ENCODE assay signal across 8 cellular contexts in genomic region chr5:72307968-72308852, GRCh38. TPM values are rescaled to one million over a fixed set of nuclear protein-coding genes. Genes with fewer than 3 reads are reported as not detected.
DNase-seq lines count a peak whose midpoint lies in the region; ATAC-seq and TF ChIP-seq lines count a peak whose summit lies in the region.

No MANE protein-coding gene starts in this region.

- H3K4me3 ChIP-seq in liver (ENCODE audit: low read depth in 1 of 3, low read length in 3 of 3), result peak overlapping the region; percentile 59 to 85 (median 76)

- 2% methylated on average over 76 of the region's 76 CpGs for WGBS in liver

- peak overlapping the region; percentile 88 for H3K27ac ChIP-seq in CD4-positive, alpha-beta T cell (ENCODE audit: low read depth, low read length)
- H3K27ac ChIP-seq in liver (ENCODE audit: low read depth in 1 of 2, low read length in 2 of 2), result peak overlapping the region; percentile 85 to 89

- CTCF ChIA-PET in CD4-positive, alpha-beta T cell (lab: Charles Lee), result interaction anchor here (0.7 to 3.0 kb wide), 9 partner anchors 9 to 177 kb away, joined by 3 to 75 read pairs (median 6); partner anchors contain the start of genes MRPS27 and PTCD2

- H3K9me3 ChIP-seq in CD4-positive, alpha-beta T cell (ENCODE audit: control insufficient read depth, low read length), result no peaks in the 10 kb centered on the region
- H3K9me3 ChIP-seq in liver (ENCODE audit: control insufficient read depth in 4 of 4, low read length in 3 of 4), result no peaks in the 10 kb centered on the region

- peaks cover 1 to 10% (median 3%) of the 10 kb centered on the region in 4 donors for H3K4me1 ChIP-seq in liver (ENCODE audit: control insufficient read depth in 4 of 4, insufficient read depth in 4 of 4, low read length in 3 of 4)

- no peaks in the 10 kb centered on the region for H3K27me3 Mint-ChIP-seq in CD4-positive, alpha-beta T cell

- intact Hi-C loops in CD4-positive, alpha-beta T cell (cut with DNase I, micrococcal nuclease), result loop anchor here (1.0 to 10.0 kb wide), 6 partner anchors 12 to 723 kb away; partner anchors contain the start of genes MRPS27 (in 2 of the 2), PTCD2 (in 2 of the 2) and MCCC2 (in 1 of the 2)

- peak; percentile 84 to 85 for TF ChIP-seq RAD21 in liver (IDR thresholded peaks at IDR 0.05)

- TF ChIP-seq CTCF in CD4-positive, alpha-beta T cell (IDR thresholded peaks at IDR 0.05), result peak; percentile 86
- peak; percentile 88 for TF ChIP-seq CTCF in liver (IDR thresholded peaks at IDR 0.05; ENCODE audit: low read depth, low read length, missing input control)

- peaks cover 45% of the 10 kb centered on the region for H3K36me3 Mint-ChIP-seq in CD4-positive, alpha-beta T cell (ENCODE audit: low read depth)

- POLR2A ChIA-PET in CD4-positive, alpha-beta T cell (lab: Charles Lee), result interaction anchor here (0.8 to 3.7 kb wide), 4 partner anchors 11 to 814 kb away, joined by 3 to 59 read pairs (median 6); partner anchors contain the start of genes MRPS27 and PTCD2

- H3K27ac Mint-ChIP-seq in CD4-positive, alpha-beta T cell, result peak overlapping the region; percentile 82

- H3K9ac ChIP-seq in liver (ENCODE audit: low read depth in 1 of 2, low read length in 2 of 2), result peak overlapping the region; percentile 30 to 80

- H3K27me3 ChIP-seq in CD4-positive, alpha-beta T cell (ENCODE audit: control insufficient read depth, insufficient read depth, low read length), result no peaks in the 10 kb centered on the region
- H3K27me3 ChIP-seq in liver (ENCODE audit: control insufficient read depth in 4 of 4, insufficient read depth in 4 of 4, low read length in 3 of 4), result no peaks in the 10 kb centered on the region

- H3K9me3 Mint-ChIP-seq in CD4-positive, alpha-beta T cell, result no peaks in the 10 kb centered on the region

- peaks cover 28% of the 10 kb centered on the region for H3K4me1 Mint-ChIP-seq in CD4-positive, alpha-beta T cell (ENCODE audit: low read depth)

- peaks cover 3 to 25% (median 12%) of the 10 kb centered on the region in 4 donors for H3K36me3 ChIP-seq in liver (ENCODE audit: control insufficient read depth in 4 of 4, insufficient read depth in 3 of 4, low read depth in 1 of 4, low read length in 3 of 4)

- peak; percentile 88 to 96 (median 92) for DNase-seq in CD4-positive, alpha-beta T cell
- DNase-seq in NCI-H69 (lab: John Stamatoyannopoulos, UW) (peak; percentile 99), dermis blood vessel endothelial cell (peak; percentile 99)
- peak; percentile 92 to 93 for DNase-seq in activated CD4-positive, alpha-beta T cell treated with anti-CD3 and anti-CD28 coated beads, Interleukin-2, amount 50 U/mL, for 4 hours
- DNase-seq in stimulated activated CD4-positive, alpha-beta T cell treated with anti-CD3 and anti-CD28 coated beads, Interleukin-4, amount 100 ng/mL, for 1 hour, result peak; percentile 95

- peak overlapping the region; percentile 93 for H3K4me3 Mint-ChIP-seq in CD4-positive, alpha-beta T cell

- ATAC-seq in CD4-positive, alpha-beta T cell (ENCODE audit: poor library complexity), result peak; percentile 96
- peak; percentile 92 for ATAC-seq in GM19395 (IDR thresholded peaks at IDR 0.05; ENCODE audit: unreplicated experiment)
- peak; percentile 77 for ATAC-seq in HG03558 (IDR thresholded peaks at IDR 0.05; ENCODE audit: extremely low read depth, unreplicated experiment)

TF ChIP-seq in liver, 16 proteins besides CTCF, POLR2A, EP300 and RAD21:
- TF ChIP-seq SP1 (IDR thresholded peaks at IDR 0.05) (peak; percentile 65), TAF1 (conservative IDR thresholded peaks at IDR 0.05) (peak; percentile 52), ZBTB33 (IDR thresholded peaks at IDR 0.05) (no peak), YY1 (IDR thresholded peaks at IDR 0.05) (peak; percentile 83)
- TF ChIP-seq, protein P1, sequence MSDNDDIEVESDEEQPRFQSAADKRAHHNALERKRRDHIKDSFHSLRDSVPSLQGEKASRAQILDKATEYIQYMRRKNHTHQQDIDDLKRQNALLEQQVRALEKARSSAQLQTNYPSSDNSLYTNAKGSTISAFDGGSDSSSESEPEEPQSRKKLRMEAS (IDR thresholded peaks at IDR 0.05), result peak; percentile 7
- TF ChIP-seq, protein P2, sequence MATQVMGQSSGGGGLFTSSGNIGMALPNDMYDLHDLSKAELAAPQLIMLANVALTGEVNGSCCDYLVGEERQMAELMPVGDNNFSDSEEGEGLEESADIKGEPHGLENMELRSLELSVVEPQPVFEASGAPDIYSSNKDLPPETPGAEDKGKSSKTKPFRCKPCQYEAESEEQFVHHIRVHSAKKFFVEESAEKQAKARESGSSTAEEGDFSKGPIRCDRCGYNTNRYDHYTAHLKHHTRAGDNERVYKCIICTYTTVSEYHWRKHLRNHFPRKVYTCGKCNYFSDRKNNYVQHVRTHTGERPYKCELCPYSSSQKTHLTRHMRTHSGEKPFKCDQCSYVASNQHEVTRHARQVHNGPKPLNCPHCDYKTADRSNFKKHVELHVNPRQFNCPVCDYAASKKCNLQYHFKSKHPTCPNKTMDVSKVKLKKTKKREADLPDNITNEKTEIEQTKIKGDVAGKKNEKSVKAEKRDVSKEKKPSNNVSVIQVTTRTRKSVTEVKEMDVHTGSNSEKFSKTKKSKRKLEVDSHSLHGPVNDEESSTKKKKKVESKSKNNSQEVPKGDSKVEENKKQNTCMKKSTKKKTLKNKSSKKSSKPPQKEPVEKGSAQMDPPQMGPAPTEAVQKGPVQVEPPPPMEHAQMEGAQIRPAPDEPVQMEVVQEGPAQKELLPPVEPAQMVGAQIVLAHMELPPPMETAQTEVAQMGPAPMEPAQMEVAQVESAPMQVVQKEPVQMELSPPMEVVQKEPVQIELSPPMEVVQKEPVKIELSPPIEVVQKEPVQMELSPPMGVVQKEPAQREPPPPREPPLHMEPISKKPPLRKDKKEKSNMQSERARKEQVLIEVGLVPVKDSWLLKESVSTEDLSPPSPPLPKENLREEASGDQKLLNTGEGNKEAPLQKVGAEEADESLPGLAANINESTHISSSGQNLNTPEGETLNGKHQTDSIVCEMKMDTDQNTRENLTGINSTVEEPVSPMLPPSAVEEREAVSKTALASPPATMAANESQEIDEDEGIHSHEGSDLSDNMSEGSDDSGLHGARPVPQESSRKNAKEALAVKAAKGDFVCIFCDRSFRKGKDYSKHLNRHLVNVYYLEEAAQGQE (IDR thresholded peaks at IDR 0.05), result peak; percentile 80

RNA-seq across cellular contexts. Expression of gene MRPS27, which starts 11.8 kb away (rescaled TPM):
- 10 to 100 TPM; 25.0 to 26.1 TPM for total RNA-seq in CD4-positive, alpha-beta T cell
- total RNA-seq in dermis blood vessel endothelial cell (75.6 and 91.2 TPM in 2 replicates), liver (10 to 100 TPM; 38.3 to 38.7 TPM)
- 10 to 100 TPM; 17.6 to 31.5 TPM for polyA plus RNA-seq in liver

RNA-seq across cellular contexts. Expression of gene PTCD2, which starts 12.0 kb away (rescaled TPM):
- total RNA-seq in CD4-positive, alpha-beta T cell, result 1 to 10 TPM; 2.9 to 3.3 TPM
- total RNA-seq in dermis blood vessel endothelial cell, result 3.9 and 6.0 TPM in 2 replicates
- 1 to 10 TPM; 5.5 to 5.9 TPM for total RNA-seq in liver
- 1 to 10 TPM; 4.4 to 4.9 TPM for polyA plus RNA-seq in liver

Comparison
In these comparisons a context has a peak if more than half of its experiments do, and no peak if none do; other contexts are left out.
1. Peak in every context shown above with its lines: DNase-seq, ATAC-seq, H3K4me3 ChIP-seq and H3K27ac ChIP-seq.